15 cellular contexts compared by ENCODE assay signal in genomic region chr19:30739394-30739793, GRCh38.
DNase-seq lines count a peak whose midpoint lies in the region; ATAC-seq and TF ChIP-seq lines count a peak whose summit lies in the region.
"Had no signal": no experiment of that assay in that cellular context is flagged by ENCODE, and none has a peak within 500 bp of the region (broad histone marks: within the 10 kb centered on the region; RNA-seq: fewer than 3 reads in every experiment).

No MANE protein-coding gene starts in this region.

- DNase-seq in NCI-H82 (lab: John Stamatoyannopoulos, UW): peak; percentile 30
- DNase-seq in NCI-H82 treated with DMSO at 0.1 percent for 48 hours (lab: John Stamatoyannopoulos, UW; ENCODE audit: unreplicated experiment): no peak
- peak; percentile 38 for DNase-seq in GM03348 (ENCODE audit: low spot score)
- DNase-seq in fibroblast of the aortic adventitia (ENCODE audit: low read depth): peak; percentile 13
- DNase-seq in sciatic nerve (ENCODE audit: low spot score): peak; percentile 83
- DNase-seq in NCI-H2171 treated with DMSO at 0.1 percent for 48 hours (lab: John Stamatoyannopoulos, UW): no peak
- DNase-seq in GM13976 (ENCODE audit: low spot score): no peak
- DNase-seq: Calu3; CD4-positive, CD25-positive, alpha-beta regulatory T cell; DMS 273 treated with DMSO at 0.1 percent for 48 hours; DMS79; GOT3; H9 had no signal

- TF ChIP-seq CTCF in fibroblast of the aortic adventitia (IDR thresholded peaks at IDR 0.05; ENCODE audit: insufficient read depth, low read length): no peak
- TF ChIP-seq CTCF in GM13976 (IDR thresholded peaks at IDR 0.05; ENCODE audit: borderline replicate concordance, control extremely low read depth, extremely low read depth, insufficient read depth, missing control alignments): no peak

- ATAC-seq in sciatic nerve: peak; percentile 93
- ATAC-seq in GM18511 (IDR thresholded peaks at IDR 0.05; ENCODE audit: unreplicated experiment): no peak

- in situ Hi-C loops in GM13976 (cut with MboI; ENCODE audit: low sequenced_read_pairs, unreplicated experiment): no loop called here

- intact Hi-C loops in sciatic nerve (cut with DNase I): no loop called here

- H3K4me3 ChIP-seq in fibroblast of the aortic adventitia (ENCODE audit: low read depth, low read length): no peak overlapping the region
- H3K4me3 ChIP-seq: BLaER1 treated with 17β-estradiol and CSF1 and Interleukin-3, amounts not matched to agents 10 nM and 100 nM had no signal

Comparison
In these comparisons a context has a peak if more than half of its experiments do, and no peak if none do; other contexts are left out.
1. DNase-seq: peak in NCI-H82 (single experiment), GM03348 (single experiment), fibroblast of the aortic adventitia (single experiment) and sciatic nerve (single experiment); none in NCI-H82 treated with DMSO at 0.1 percent for 48 hours (single experiment), NCI-H2171 treated with DMSO at 0.1 percent for 48 hours (single experiment) and GM13976 (single experiment).